ENCODE assay signal across 13 cellular contexts in the genomic region with DNA sequence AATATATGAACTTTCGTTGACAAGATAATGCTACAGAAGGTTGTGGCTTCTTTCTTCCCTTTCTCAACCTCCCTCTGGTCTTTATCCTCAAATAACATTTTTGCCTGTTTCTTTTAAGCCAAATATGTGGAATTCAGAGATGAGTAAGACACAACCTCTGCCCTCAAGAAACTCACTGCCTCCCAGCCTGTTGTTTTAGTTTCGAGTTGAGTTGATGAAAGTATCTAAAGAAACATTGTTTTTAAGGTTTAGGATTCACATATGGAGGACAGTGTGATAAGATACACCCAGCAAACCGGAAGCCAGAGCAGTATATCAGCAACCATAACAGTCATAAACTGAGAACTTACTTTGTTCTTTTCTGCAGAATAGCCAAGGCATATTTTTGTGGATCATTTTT.
DNase-seq lines count a peak whose midpoint lies in the region; ATAC-seq and TF ChIP-seq lines count a peak whose summit lies in the region.
"Had no signal": no experiment of that assay in that cellular context is flagged by ENCODE, and none has a peak within 500 bp of the region (broad histone marks: within the 10 kb centered on the region; RNA-seq: fewer than 3 reads in every experiment).

No MANE protein-coding gene starts in this region.

- no peak for TF ChIP-seq CTCF in osteocyte (IDR thresholded peaks at IDR 0.05)
- no peak for TF ChIP-seq CTCF in GM20000 (IDR thresholded peaks at IDR 0.05; ENCODE audit: extremely low read depth, missing control alignments)

- ATAC-seq in central memory CD8-positive, alpha-beta T cell (replicated peaks; ENCODE audit: extremely low read depth, poor library complexity, severe bottlenecking) = no peak
- ATAC-seq in HG03196 (IDR thresholded peaks at IDR 0.05; ENCODE audit: unreplicated experiment) = no peak

- no peaks in the 10 kb centered on the region for H3K27me3 Mint-ChIP-seq in central memory CD8-positive, alpha-beta T cell
- H3K27me3 Mint-ChIP-seq in osteocyte (ENCODE audit: unreplicated experiment) = no peaks in the 10 kb centered on the region
- H3K27me3 Mint-ChIP-seq: stimulated activated naive CD8-positive, alpha-beta T cell treated with anti-CD3 and anti-CD28 coated beads, Interleukin-15, Interleukin-2, amounts not matched to agents 100 ng/mL and 50 ng/mL, for 24 hours had no signal

- H3K27me3 ChIP-seq in MG63 = no peaks in the 10 kb centered on the region

- H3K36me3 Mint-ChIP-seq in central memory CD8-positive, alpha-beta T cell (ENCODE audit: insufficient read depth) = no peaks in the 10 kb centered on the region
- H3K36me3 Mint-ChIP-seq in osteocyte (ENCODE audit: unreplicated experiment) = no peaks in the 10 kb centered on the region
- H3K36me3 Mint-ChIP-seq: CD8-positive, alpha-beta memory T cell had no signal

- H3K9me3 ChIP-seq in MG63 = no peaks in the 10 kb centered on the region; the same call in 1 of the 2 replicates

- DNase-seq in ELR (ENCODE audit: low read depth) = peak; percentile 54
- peak; percentile 12 for DNase-seq in MG63
- no peak for DNase-seq in central memory CD8-positive, alpha-beta T cell (ENCODE audit: low spot score in 2 of 2)
- no peak for DNase-seq in osteocyte (ENCODE audit: extremely low spot score, unreplicated experiment)
- DNase-seq in A172 (ENCODE audit: low spot score) = no peak
- DNase-seq in GM20000 (ENCODE audit: low spot score) = no peak
- DNase-seq: CD8-positive, alpha-beta memory T cell; GDM1; NCI-H1694 treated with DMSO at 0.1 percent for 48 hours; NCI-H524; stimulated activated CD4-positive, alpha-beta T cell treated with anti-CD3 and anti-CD28 coated beads, Interleukin-4, amount 100 ng/mL, for 4 hours had no signal

- H3K36me3 ChIP-seq in MG63 = peaks cover 25% of the 10 kb centered on the region

- H3K4me3 ChIP-seq in MG63 = no peak overlapping the region

- H3K4me1 Mint-ChIP-seq in central memory CD8-positive, alpha-beta T cell = peaks cover 7% of the 10 kb centered on the region
- H3K4me1 Mint-ChIP-seq in osteocyte (ENCODE audit: unreplicated experiment) = peaks cover 42% of the 10 kb centered on the region

- H3K9me3 Mint-ChIP-seq in central memory CD8-positive, alpha-beta T cell = no peaks in the 10 kb centered on the region
- no peaks in the 10 kb centered on the region for H3K9me3 Mint-ChIP-seq in osteocyte (ENCODE audit: unreplicated experiment)
- H3K9me3 Mint-ChIP-seq: CD8-positive, alpha-beta memory T cell; stimulated activated naive CD8-positive, alpha-beta T cell treated with anti-CD3 and anti-CD28 coated beads, Interleukin-15, Interleukin-2, amounts not matched to agents 100 ng/mL and 50 ng/mL, for 24 hours had no signal

- H3K27ac Mint-ChIP-seq in central memory CD8-positive, alpha-beta T cell (ENCODE audit: low read depth) = peak overlapping the region; percentile 63
- peak overlapping the region; percentile 69 for H3K27ac Mint-ChIP-seq in osteocyte (ENCODE audit: unreplicated experiment)
- H3K27ac Mint-ChIP-seq: stimulated activated naive CD8-positive, alpha-beta T cell treated with anti-CD3 and anti-CD28 coated beads, Interleukin-15, Interleukin-2, amounts not matched to agents 100 ng/mL and 50 ng/mL, for 24 hours had no signal

- H3K4me3 Mint-ChIP-seq in central memory CD8-positive, alpha-beta T cell = no peak overlapping the region
- H3K4me3 Mint-ChIP-seq in osteocyte (ENCODE audit: unreplicated experiment) = no peak overlapping the region
- H3K4me3 Mint-ChIP-seq: CD8-positive, alpha-beta memory T cell; stimulated activated naive CD8-positive, alpha-beta T cell treated with anti-CD3 and anti-CD28 coated beads, Interleukin-15, Interleukin-2, amounts not matched to agents 100 ng/mL and 50 ng/mL, for 24 hours had no signal

Comparison
In these comparisons a context has a peak if more than half of its experiments do, and no peak if none do; other contexts are left out.
1. DNase-seq: peak in ELR (single experiment) and MG63 (single experiment); none in central memory CD8-positive, alpha-beta T cell (0 of 2), osteocyte (single experiment), A172 (single experiment) and GM20000 (single experiment).